In the genomic region with DNA sequence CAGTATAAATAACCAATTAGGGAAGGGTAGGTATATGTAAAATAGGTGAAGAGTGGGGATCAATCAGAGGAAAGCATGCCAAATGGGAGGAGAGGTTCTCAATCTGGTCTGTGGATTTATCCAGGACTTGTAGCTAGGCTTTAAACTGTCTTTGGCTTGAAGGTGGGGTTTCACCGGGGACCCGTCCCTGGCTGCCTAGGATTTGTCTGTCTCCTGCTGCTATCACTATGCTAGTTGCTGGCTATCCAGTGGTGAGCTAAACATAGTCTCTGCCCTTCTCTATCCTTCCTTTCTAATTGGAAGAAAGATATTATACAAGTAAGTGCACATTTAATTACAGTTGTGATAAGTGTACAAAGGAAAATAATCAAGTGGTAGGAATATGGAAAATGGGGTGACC, we compare ENCODE assay signal across 26 cellular contexts.
"Had no signal": no experiment of that assay in that cellular context is flagged by ENCODE, and none has a peak within 500 bp of the region (broad histone marks: within the 10 kb centered on the region; RNA-seq: fewer than 3 reads in every experiment).

No MANE protein-coding gene starts in this region.

- H3K27ac ChIP-seq: epithelial cell of prostate, esophagus squamous epithelium, left ventricle myocardium inferior, VCaP had no signal

- H3K9me3 ChIP-seq: esophagus squamous epithelium, left ventricle myocardium inferior, mucosa of descending colon had no signal

- H3K4me3 ChIP-seq: esophagus squamous epithelium, left ventricle myocardium inferior, lung, mucosa of descending colon had no signal

- ATAC-seq: activated CD4-positive, CD25-positive, alpha-beta regulatory T cell treated with anti-CD3 and anti-CD28 coated beads, Interleukin-2, amount 50 U/mL, for 24 hours; activated T-cell treated with anti-CD3 and anti-CD28 coated beads, Interleukin-2, amount 50 U/mL, for 72 hours; mucosa of descending colon; natural killer cell treated with Interleukin-12 subunit alpha and Interleukin-12 subunit beta and Interleukin-15 and Interleukin-18, amount 100 ng/mL, for 72 hours; right cardiac atrium; stimulated activated naive CD8-positive, alpha-beta T cell treated with anti-CD3 and anti-CD28 coated beads, Interleukin-15, Interleukin-2, amounts not matched to agents 100 U/mL and 50 U/mL, for 24 hours had no signal

- H3K4me3 Mint-ChIP-seq: activated CD4-positive, alpha-beta memory T cell treated with anti-CD3 and anti-CD28 coated beads, Interleukin-2, amount 10 ng/mL, durations not matched to agents 7 days and 5 days; activated naive CD4-positive, alpha-beta T cell treated with anti-CD3 and anti-CD28 coated beads for 36 hours; activated naive CD8-positive, alpha-beta T cell treated with anti-CD3 and anti-CD28 coated beads, Interleukin-2, amount 10 ng/mL, durations not matched to agents 7 days and 5 days; activated T-cell treated with anti-CD3 and anti-CD28 coated beads, Interleukin-2, amount 50 U/mL, for 72 hours; natural killer cell treated with Interleukin-12 subunit alpha and Interleukin-12 subunit beta and Interleukin-15 and Interleukin-18, amount 100 ng/mL, for 72 hours; T-helper 1 cell treated with Interleukin-12 subunit alpha and Interleukin-12 subunit beta and Interleukin-4 antibody, amounts not matched to agents 30 μg/mL and 1 μg/mL, for 36 hours; type B pancreatic cell had no signal

- H3K4me1 Mint-ChIP-seq: activated CD4-positive, alpha-beta memory T cell treated with anti-CD3 and anti-CD28 coated beads, Interleukin-2, amount 10 ng/mL, durations not matched to agents 7 days and 5 days; activated naive CD8-positive, alpha-beta T cell treated with anti-CD3 and anti-CD28 coated beads, Interleukin-2, amount 10 ng/mL, durations not matched to agents 7 days and 5 days had no signal

- H3K27me3 ChIP-seq: esophagus squamous epithelium had no signal

- H3K9me3 Mint-ChIP-seq: activated CD4-positive, alpha-beta memory T cell treated with anti-CD3 and anti-CD28 coated beads, Interleukin-2, amount 10 ng/mL, durations not matched to agents 7 days and 5 days; activated naive CD4-positive, alpha-beta T cell treated with anti-CD3 and anti-CD28 coated beads for 36 hours; activated naive CD8-positive, alpha-beta T cell treated with anti-CD3 and anti-CD28 coated beads, Interleukin-2, amount 10 ng/mL, durations not matched to agents 7 days and 5 days; activated T-cell treated with anti-CD3 and anti-CD28 coated beads, Interleukin-2, amount 50 U/mL, for 72 hours; natural killer cell treated with Interleukin-12 subunit alpha and Interleukin-12 subunit beta and Interleukin-15 and Interleukin-18, amount 100 ng/mL, for 72 hours; T-helper 1 cell treated with Interleukin-12 subunit alpha and Interleukin-12 subunit beta and Interleukin-4 antibody, amounts not matched to agents 30 μg/mL and 1 μg/mL, for 36 hours; type B pancreatic cell had no signal

- H3K4me1 ChIP-seq: esophagus squamous epithelium, left ventricle myocardium inferior had no signal

- H3K27me3 Mint-ChIP-seq: activated CD4-positive, alpha-beta memory T cell treated with anti-CD3 and anti-CD28 coated beads, Interleukin-2, amount 10 ng/mL, durations not matched to agents 7 days and 5 days; activated naive CD8-positive, alpha-beta T cell treated with anti-CD3 and anti-CD28 coated beads, Interleukin-2, amount 10 ng/mL, durations not matched to agents 7 days and 5 days; natural killer cell treated with Interleukin-12 subunit alpha and Interleukin-12 subunit beta and Interleukin-15 and Interleukin-18, amount 100 ng/mL, for 72 hours; type B pancreatic cell had no signal

- DNase-seq: activated CD4-positive, alpha-beta memory T cell treated with anti-CD3 and anti-CD28 coated beads, Interleukin-2, amount 10 ng/mL, durations not matched to agents 7 days and 5 days; activated CD4-positive, alpha-beta T cell treated with anti-CD3 and anti-CD28 coated beads for 48 hours; activated effector memory CD4-positive, alpha-beta T cell treated with Interleukin-2 at 50 U/mL for 16 hours; activated naive CD4-positive, alpha-beta T cell treated with anti-CD3 and anti-CD28 coated beads for 36 hours; activated naive CD8-positive, alpha-beta T cell treated with anti-CD3 and anti-CD28 coated beads, Interleukin-2, amount 10 ng/mL, durations not matched to agents 7 days and 5 days; activated T-cell treated with anti-CD3 and anti-CD28 coated beads, Interleukin-2, amount 50 U/mL, for 72 hours; amniotic stem cell; dermis blood vessel endothelial cell; effector CD4-positive, alpha-beta T cell; esophagus squamous epithelium; foreskin melanocyte; islet precursor cell; left ventricle myocardium inferior; mucosa of descending colon; right cardiac atrium; stimulated activated naive CD8-positive, alpha-beta T cell treated with anti-CD3 and anti-CD28 coated beads, Interleukin-15, Interleukin-2, amounts not matched to agents 100 U/mL and 50 U/mL, for 24 hours; substantia nigra; SW 1271; T-helper 9 cell had no signal

- H3K27ac Mint-ChIP-seq: activated CD4-positive, alpha-beta memory T cell treated with anti-CD3 and anti-CD28 coated beads, Interleukin-2, amount 10 ng/mL, durations not matched to agents 7 days and 5 days; activated naive CD4-positive, alpha-beta T cell treated with anti-CD3 and anti-CD28 coated beads for 36 hours; activated T-cell treated with anti-CD3 and anti-CD28 coated beads, Interleukin-2, amount 50 U/mL, for 72 hours; natural killer cell treated with Interleukin-12 subunit alpha and Interleukin-12 subunit beta and Interleukin-15 and Interleukin-18, amount 100 ng/mL, for 72 hours; T-helper 1 cell treated with Interleukin-12 subunit alpha and Interleukin-12 subunit beta and Interleukin-4 antibody, amounts not matched to agents 30 μg/mL and 1 μg/mL, for 36 hours; type B pancreatic cell had no signal
